In the genomic region with DNA sequence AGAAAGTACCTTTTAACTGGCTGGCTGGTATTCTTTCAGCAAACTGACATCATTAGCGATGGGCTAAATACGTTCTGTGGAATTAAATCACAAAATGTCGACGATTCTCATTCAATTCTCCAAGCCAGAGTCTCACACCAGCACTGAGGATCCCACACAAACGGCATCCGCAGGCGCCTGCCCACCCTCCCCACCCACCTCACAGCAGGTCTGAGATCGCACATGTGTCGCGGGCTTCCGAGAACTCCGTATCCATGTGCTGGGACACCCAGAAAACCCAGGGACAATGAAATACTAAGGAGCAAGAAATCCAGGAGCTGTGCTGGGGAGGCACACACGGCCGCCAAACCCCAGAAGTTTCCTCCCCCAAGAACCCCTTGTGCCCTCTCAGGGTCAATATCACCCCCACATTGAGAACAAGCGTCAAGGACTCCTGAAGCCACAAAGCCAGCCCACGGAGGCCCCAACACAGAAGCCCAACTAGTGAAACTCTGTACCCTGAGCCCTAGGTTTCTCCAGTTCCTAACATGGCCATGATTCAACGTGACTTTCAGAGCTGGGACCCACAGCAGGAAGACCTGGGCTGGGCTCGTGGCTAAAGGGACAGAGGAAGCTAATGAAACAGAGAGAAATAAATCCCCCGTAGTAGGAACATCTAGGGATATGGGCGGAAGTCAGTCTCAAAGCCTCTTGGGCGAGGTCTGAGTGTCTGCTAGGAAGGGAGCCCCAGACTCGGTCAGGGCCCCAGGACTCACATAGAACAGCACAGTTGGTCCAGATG, we compare ENCODE assay signal across 20 cellular contexts. TPM values are rescaled to one million over a fixed set of nuclear protein-coding genes. Genes with fewer than 3 reads are reported as not detected.
A peak's percentile ranks its signal among the peaks of the same experiment; 100 is the strongest.
DNase-seq lines count a peak whose midpoint lies in the region; ATAC-seq, FAIRE-seq and TF ChIP-seq lines count a peak whose summit lies in the region.
"Had no signal": no experiment of that assay in that cellular context is flagged by ENCODE, and none has a peak within 500 bp of the region (broad histone marks: within the 10 kb centered on the region; RNA-seq: fewer than 3 reads in every experiment).

No MANE protein-coding gene starts in this region.

- no peak for TF ChIP-seq CTCF in dorsolateral prefrontal cortex (IDR thresholded peaks at IDR 0.05 in 54 of 56, conservative IDR thresholded peaks at IDR 0.05 in 2 of 56; ENCODE audit: low read depth in 1 of 56, partially characterized antibody in 56 of 56)
- TF ChIP-seq CTCF in neutrophil (IDR thresholded peaks at IDR 0.05): no peak
- TF ChIP-seq CTCF in upper lobe of left lung (IDR thresholded peaks at IDR 0.05): no peak

- H3K9me3 ChIP-seq in neutrophil: no peaks in the 10 kb centered on the region
- no peaks in the 10 kb centered on the region for H3K9me3 ChIP-seq in upper lobe of left lung
- H3K9me3 ChIP-seq: A549, ascending aorta, heart left ventricle, tibial artery had no signal

- WGBS in upper lobe of left lung, 2 donors: 81 to 88% methylated on average over 22 of the region's 22 CpGs

- H3K27me3 ChIP-seq in dorsolateral prefrontal cortex (no peaks in the 10 kb centered on the region), neutrophil (no peaks in the 10 kb centered on the region), upper lobe of left lung (no peaks in the 10 kb centered on the region)
- H3K27me3 ChIP-seq: ascending aorta, heart left ventricle, tibial artery had no signal

- H3K4me1 ChIP-seq in neutrophil (ENCODE audit: control insufficient read depth in 1 of 2, insufficient read depth in 1 of 2, low read depth in 1 of 2, low read length in 1 of 2) (peaks cover 50 to 59% of the 10 kb centered on the region in 2 experiments), upper lobe of left lung (peaks cover 79 to 90% (median 86%) of the 10 kb centered on the region in 4 donors)

- peak overlapping the region in 18 of 59 donors; percentile 4 to 97 (median 27) for H3K4me3 ChIP-seq in dorsolateral prefrontal cortex
- H3K4me3 ChIP-seq in neutrophil (ENCODE audit: low read depth in 1 of 2, low read length in 1 of 2): no peak overlapping the region
- no peak overlapping the region for H3K4me3 ChIP-seq in upper lobe of left lung
- H3K4me3 ChIP-seq: A549, ascending aorta, heart left ventricle, tibial artery had no signal

- intact Hi-C loops in dorsolateral prefrontal cortex (cut with DNase I): loop anchor here in 1 of 2 donors (5.0 kb wide), 1 partner anchor 36 kb away; no protein-coding TSS in a partner anchor

- TF ChIP-seq POLR2A in upper lobe of left lung (IDR thresholded peaks at IDR 0.05): no peak

- H3K36me3 ChIP-seq in neutrophil (peaks cover 31% of the 10 kb centered on the region), upper lobe of left lung (peaks cover 0 to 19% (median 12%) of the 10 kb centered on the region in 4 donors)

- H3K27ac ChIP-seq in dorsolateral prefrontal cortex (peak overlapping the region in 55 of 59 donors; percentile 23 to 98 (median 84)), neutrophil (peak overlapping the region; percentile 36), upper lobe of left lung (peak overlapping the region in 3 of 4 donors; percentile 11 to 81 (median 76))
- H3K27ac ChIP-seq: ascending aorta had no signal

- no peak for FAIRE-seq in HTR-8/SVneo (lab: Jason Lieb, UNC)
- FAIRE-seq: A549, RCC 7860, TTC549 had no signal

- DNase-seq in activated T-cell treated with anti-CD3 and anti-CD28 coated beads, Interleukin-2, amount 50 U/mL, for 1 hour: peak; percentile 14
- DNase-seq in activated T-cell treated with anti-CD3 and anti-CD28 coated beads, Interleukin-2, amount 50 U/mL, for 48 hours: no peak
- DNase-seq in dorsolateral prefrontal cortex (peak in 6 of 10 donors; percentile 4 to 44 (median 24)), upper lobe of left lung (no peak), NCI-H1105 treated with DMSO at 0.1 percent for 48 hours (lab: John Stamatoyannopoulos, UW) (no peak), HTR-8/SVneo (ENCODE audit: insufficient read length, low spot score) (no peak)
- DNase-seq: activated gamma-delta T cell treated with Interleukin-2 at 50 U/mL for 16 hours; cortex of kidney; DMS79; heart left ventricle; NCI-H2107; NCI-H82; stimulated activated CD4-positive, alpha-beta T cell treated with anti-CD3 and anti-CD28 coated beads, Interleukin-2, amount 100 ng/mL, for 48 hours had no signal

- no peak for TF ChIP-seq EP300 in upper lobe of left lung (IDR thresholded peaks at IDR 0.05)

- no peak for ATAC-seq in upper lobe of left lung (ENCODE audit: low FRiP score in 2 of 2)
- no peak for ATAC-seq in GM21423 (IDR thresholded peaks at IDR 0.05; ENCODE audit: unreplicated experiment)
- ATAC-seq: A549, heart left ventricle had no signal

RNA-seq across cellular contexts. Expression of gene TOLLIP, which starts 8.0 kb away (rescaled TPM):
- 100 to 1,000 TPM; 129 to 348 (median 261) TPM for total RNA-seq in dorsolateral prefrontal cortex
- 10 to 100 TPM; 39.5 to 97.4 (median 53.4) TPM for total RNA-seq in upper lobe of left lung

Comparison
In these comparisons a context has a peak if more than half of its experiments do, and no peak if none do; other contexts are left out.
1. DNase-seq: peak in activated T-cell treated with anti-CD3 and anti-CD28 coated beads, Interleukin-2, amount 50 U/mL, for 1 hour (single experiment) and dorsolateral prefrontal cortex (6 of 10); none in activated T-cell treated with anti-CD3 and anti-CD28 coated beads, Interleukin-2, amount 50 U/mL, for 48 hours (0 of 2), upper lobe of left lung (0 of 2), NCI-H1105 treated with DMSO at 0.1 percent for 48 hours (single experiment) and HTR-8/SVneo (single experiment).
2. Peak in every context shown above with its lines, with median percentiles within 50 percentile points of each other: H3K27ac ChIP-seq.